1 cellular context compared by ENCODE assay signal in the genomic region with DNA sequence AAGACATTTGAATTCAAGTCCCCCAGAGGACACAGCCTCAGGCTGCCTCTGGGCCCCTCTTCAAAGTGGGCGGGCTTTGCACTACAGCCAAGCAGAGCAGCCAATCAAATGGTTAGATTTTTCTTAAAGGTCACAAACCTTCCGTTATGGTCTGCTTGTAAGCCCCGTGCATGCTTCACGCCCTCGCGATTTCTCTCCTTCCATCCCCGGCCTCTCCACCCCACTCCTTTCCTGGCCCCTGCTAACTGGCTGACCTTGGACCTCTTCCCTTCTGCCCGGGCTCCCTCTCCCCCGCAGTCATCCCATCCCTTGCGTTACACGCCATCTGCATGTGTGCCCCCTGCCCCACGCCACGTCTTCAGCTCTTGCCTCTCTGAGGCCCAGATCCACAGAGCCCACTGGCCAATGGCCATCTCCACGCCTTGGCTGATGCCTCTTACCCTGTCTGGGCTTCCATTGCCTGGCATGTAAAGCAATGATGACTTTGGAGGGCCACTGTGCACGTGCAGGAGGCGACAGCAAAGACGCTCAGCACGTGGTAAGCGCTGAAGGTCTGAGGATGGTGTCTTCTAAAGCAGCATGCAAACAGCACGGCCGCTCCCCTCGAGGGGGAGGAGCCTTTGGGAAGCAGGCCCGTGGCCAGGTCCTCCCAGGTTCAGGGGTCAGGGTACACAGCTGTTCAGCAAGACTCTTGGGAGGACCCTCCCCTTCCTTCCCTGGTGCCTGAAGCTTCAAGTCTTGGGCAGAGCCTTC.
TF ChIP-seq lines count a peak whose summit lies in the region.

No MANE protein-coding gene starts in this region.

TF ChIP-seq in HepG2, 621 proteins besides CTCF, POLR2A, EP300 and RAD21 (continued from another document and continues in another):
- TF ChIP-seq SPEN (CRISPR knock-in tag; IDR thresholded peaks at IDR 0.05; ENCODE audit: low read depth): peak; percentile 65; the same call in 1 of the 2 replicates
- no peak for TF ChIP-seq ZNF510 (CRISPR knock-in tag; IDR thresholded peaks at IDR 0.05; ENCODE audit: low read depth)
- TF ChIP-seq HDAC6 (IDR thresholded peaks at IDR 0.05; ENCODE audit: low read depth, low read length): no peak
- TF ChIP-seq SOX6 (IDR thresholded peaks at IDR 0.05): no peak
- TF ChIP-seq SOX6 (CRISPR knock-in tag; IDR thresholded peaks at IDR 0.05): 0 out of 2 replicates have a peak, but pooled peaks have one; percentile 5
- TF ChIP-seq FLYWCH1 (CRISPR knock-in tag; IDR thresholded peaks at IDR 0.05): 0 out of 2 replicates have a peak, but pooled peaks have one; percentile 73
- TF ChIP-seq CREM (IDR thresholded peaks at IDR 0.05): no peak
- no peak for TF ChIP-seq CREM (CRISPR knock-in tag; IDR thresholded peaks at IDR 0.05)
- no peak for TF ChIP-seq ZNF142 (CRISPR knock-in tag; IDR thresholded peaks at IDR 0.05)
- no peak for TF ChIP-seq IKZF1 (IDR thresholded peaks at IDR 0.05)
- peak; percentile 78; the same call in 1 of the 2 replicates for TF ChIP-seq SNAPC4 (CRISPR knock-in tag; IDR thresholded peaks at IDR 0.05)
- TF ChIP-seq EZH2 (conservative IDR thresholded peaks at IDR 0.05; ENCODE audit: low read depth, low read length): no peak
- TF ChIP-seq, protein P1, sequence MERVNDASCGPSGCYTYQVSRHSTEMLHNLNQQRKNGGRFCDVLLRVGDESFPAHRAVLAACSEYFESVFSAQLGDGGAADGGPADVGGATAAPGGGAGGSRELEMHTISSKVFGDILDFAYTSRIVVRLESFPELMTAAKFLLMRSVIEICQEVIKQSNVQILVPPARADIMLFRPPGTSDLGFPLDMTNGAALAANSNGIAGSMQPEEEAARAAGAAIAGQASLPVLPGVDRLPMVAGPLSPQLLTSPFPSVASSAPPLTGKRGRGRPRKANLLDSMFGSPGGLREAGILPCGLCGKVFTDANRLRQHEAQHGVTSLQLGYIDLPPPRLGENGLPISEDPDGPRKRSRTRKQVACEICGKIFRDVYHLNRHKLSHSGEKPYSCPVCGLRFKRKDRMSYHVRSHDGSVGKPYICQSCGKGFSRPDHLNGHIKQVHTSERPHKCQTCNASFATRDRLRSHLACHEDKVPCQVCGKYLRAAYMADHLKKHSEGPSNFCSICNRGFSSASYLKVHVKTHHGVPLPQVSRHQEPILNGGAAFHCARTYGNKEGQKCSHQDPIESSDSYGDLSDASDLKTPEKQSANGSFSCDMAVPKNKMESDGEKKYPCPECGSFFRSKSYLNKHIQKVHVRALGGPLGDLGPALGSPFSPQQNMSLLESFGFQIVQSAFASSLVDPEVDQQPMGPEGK (CRISPR knock-in tag; IDR thresholded peaks at IDR 0.05): no peak
- TF ChIP-seq CAMTA2 (CRISPR knock-in tag; IDR thresholded peaks at IDR 0.05; ENCODE audit: borderline replicate concordance): 0 out of 2 replicates have a peak, but pooled peaks have one; percentile 57
- TF ChIP-seq ZFP37 (CRISPR knock-in tag; IDR thresholded peaks at IDR 0.05; ENCODE audit: borderline replicate concordance): no peak
- TF ChIP-seq, protein P2, sequence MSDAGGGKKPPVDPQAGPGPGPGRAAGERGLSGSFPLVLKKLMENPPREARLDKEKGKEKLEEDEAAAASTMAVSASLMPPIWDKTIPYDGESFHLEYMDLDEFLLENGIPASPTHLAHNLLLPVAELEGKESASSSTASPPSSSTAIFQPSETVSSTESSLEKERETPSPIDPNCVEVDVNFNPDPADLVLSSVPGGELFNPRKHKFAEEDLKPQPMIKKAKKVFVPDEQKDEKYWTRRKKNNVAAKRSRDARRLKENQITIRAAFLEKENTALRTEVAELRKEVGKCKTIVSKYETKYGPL (CRISPR knock-in tag; IDR thresholded peaks at IDR 0.05): no peak
- TF ChIP-seq CHCHD3 (CRISPR knock-in tag; IDR thresholded peaks at IDR 0.05): 0 out of 2 replicates have a peak, but pooled peaks have one; percentile 31
- TF ChIP-seq IKZF4 (CRISPR knock-in tag; IDR thresholded peaks at IDR 0.05; ENCODE audit: borderline replicate concordance, low read depth, not compliant biosample characterization): peak; percentile 34
- no peak for TF ChIP-seq KIAA2018 (CRISPR knock-in tag; IDR thresholded peaks at IDR 0.05; ENCODE audit: borderline replicate concordance)
- no peak for TF ChIP-seq NONO (IDR thresholded peaks at IDR 0.05)
- TF ChIP-seq NONO (CRISPR knock-in tag; conservative IDR thresholded peaks at IDR 0.05): no peak
- TF ChIP-seq DNMT1 (CRISPR knock-in tag; IDR thresholded peaks at IDR 0.05): no peak; the same call in 1 of the 2 replicates
- peak; percentile 90 for TF ChIP-seq ZNF280B (CRISPR knock-in tag; IDR thresholded peaks at IDR 0.05; ENCODE audit: borderline replicate concordance)
- peak; percentile 84; the same call in 1 of the 2 replicates for TF ChIP-seq ZNF224 (CRISPR knock-in tag; IDR thresholded peaks at IDR 0.05)
- TF ChIP-seq KLF16 (CRISPR knock-in tag; IDR thresholded peaks at IDR 0.05): 0 out of 4 replicates have a peak, but pooled peaks of 1 of the 2 experiments have one; percentile 17
- peak; percentile 82; the same call in 1 of the 2 replicates for TF ChIP-seq ZNF589 (CRISPR knock-in tag; conservative IDR thresholded peaks at IDR 0.05)
